8 cellular contexts compared by ENCODE assay signal in genomic region chr16:31700530-31701388, GRCh38.
A peak's percentile ranks its signal among the peaks of the same experiment; 100 is the strongest.
DNase-seq lines count a peak whose midpoint lies in the region; ATAC-seq and TF ChIP-seq lines count a peak whose summit lies in the region.

No MANE protein-coding gene starts in this region.

- no peak for TF ChIP-seq POLR2A in NB4 (IDR thresholded peaks at IDR 0.05; ENCODE audit: extremely low read depth, insufficient read length)

- H3K9me3 Mint-ChIP-seq in endothelial cell (ENCODE audit: unreplicated experiment) = no peaks in the 10 kb centered on the region

- H3K9me3 ChIP-seq in muscle layer of colon (ENCODE audit: low read length) = no peaks in the 10 kb centered on the region

- H3K4me3 ChIP-seq in NB4 (ENCODE audit: low read depth, low read length) (peak overlapping the region; percentile 43), muscle layer of colon (ENCODE audit: low read depth in 1 of 2, low read length in 2 of 2) (peak overlapping the region; percentile 69 to 77)

- peak; percentile 42 for ATAC-seq in GM18502 (IDR thresholded peaks at IDR 0.05; ENCODE audit: poor library complexity, unreplicated experiment)

- H3K27ac ChIP-seq in muscle layer of colon (ENCODE audit: low read depth, low read length) = peak overlapping the region; percentile 44

- peak overlapping the region; percentile 66 for H3K9ac ChIP-seq in muscle layer of colon (ENCODE audit: low read length)

- H3K36me3 ChIP-seq in muscle layer of colon (ENCODE audit: insufficient read depth, low read length) = peaks cover 31% of the 10 kb centered on the region

- peak overlapping the region; percentile 91 for H3K4me3 Mint-ChIP-seq in endothelial cell (ENCODE audit: unreplicated experiment)

- H3K36me3 Mint-ChIP-seq in endothelial cell (ENCODE audit: low read depth, unreplicated experiment) = peaks cover 18% of the 10 kb centered on the region

- peak; percentile 11 for DNase-seq in HCEC 1CT
- peak; percentile 68 for DNase-seq in NB4 (ENCODE audit: low read depth)
- DNase-seq in activated CD8-positive, alpha-beta memory T cell treated with anti-CD3 and anti-CD28 coated beads for 48 hours (ENCODE audit: low read depth in 2 of 3, low spot score in 2 of 3) = peak in 2 of 3 experiments; percentile 55 to 62
- peak; percentile 73 for DNase-seq in endothelial cell (ENCODE audit: low spot score)
- DNase-seq in stimulated activated CD8-positive, alpha-beta memory T cell treated with anti-CD3 and anti-CD28 coated beads, Interleukin-7, amount 100 ng/mL, for 24 hours (ENCODE audit: low read depth) = peak; percentile 70
- DNase-seq in 8988T = no peak

- H3K27me3 ChIP-seq in muscle layer of colon (ENCODE audit: control insufficient read depth in 1 of 2, insufficient read depth in 2 of 2, low read length in 2 of 2) = no peaks in the 10 kb centered on the region

- peaks cover 10% of the 10 kb centered on the region for H3K4me1 ChIP-seq in muscle layer of colon (ENCODE audit: insufficient read depth, low read length)

- H3K27ac Mint-ChIP-seq in endothelial cell (ENCODE audit: unreplicated experiment) = peak overlapping the region; percentile 37

- H3K4me1 Mint-ChIP-seq in endothelial cell (ENCODE audit: unreplicated experiment) = peaks cover 10% of the 10 kb centered on the region

- TF ChIP-seq CTCF in NB4 (IDR thresholded peaks at IDR 0.05; ENCODE audit: low read depth, low read length) (no peak), endothelial cell (IDR thresholded peaks at IDR 0.05; ENCODE audit: unreplicated experiment) (no peak)

- H3K27me3 Mint-ChIP-seq in endothelial cell (ENCODE audit: unreplicated experiment) = peaks cover 12% of the 10 kb centered on the region
